15 cellular contexts compared by ENCODE assay signal in the genomic region with DNA sequence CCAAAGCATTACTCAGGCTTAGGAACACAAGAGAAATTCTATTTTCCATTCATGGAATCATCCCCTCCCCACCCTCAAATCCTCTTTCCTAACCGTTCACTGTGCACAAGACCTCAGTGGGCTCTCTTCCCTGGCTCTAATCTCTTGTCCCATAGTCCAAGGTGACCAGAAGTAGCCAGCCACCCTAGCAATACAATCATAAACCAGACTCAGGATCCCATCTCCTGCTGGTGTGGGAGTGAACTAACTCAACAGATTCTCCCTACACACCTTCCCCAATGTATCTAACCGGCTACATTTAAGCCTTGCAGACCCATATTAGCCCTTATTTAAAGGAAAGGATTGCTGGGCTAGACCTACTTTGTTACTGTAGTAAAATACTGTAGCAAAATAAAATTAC. TPM values are rescaled to one million over a fixed set of nuclear protein-coding genes. Genes with fewer than 3 reads are reported as not detected.
A peak's percentile ranks its signal among the peaks of the same experiment; 100 is the strongest.
DNase-seq lines count a peak whose midpoint lies in the region; ATAC-seq, FAIRE-seq and TF ChIP-seq lines count a peak whose summit lies in the region.
"Had no signal": no experiment of that assay in that cellular context is flagged by ENCODE, and none has a peak within 500 bp of the region (broad histone marks: within the 10 kb centered on the region; RNA-seq: fewer than 3 reads in every experiment).

No MANE protein-coding gene starts in this region.

- TF ChIP-seq RAD21 in HepG2 (CRISPR knock-in tag; IDR thresholded peaks at IDR 0.05) (no peak), K562 (CRISPR knock-in tag; conservative IDR thresholded peaks at IDR 0.05 in 1 of 2, IDR thresholded peaks at IDR 0.05 in 1 of 2) (no peak)

- TF ChIP-seq CTCF in HepG2 (CRISPR knock-in tag; IDR thresholded peaks at IDR 0.05) (no peak), right lobe of liver (IDR thresholded peaks at IDR 0.05) (no peak), K562 (IDR thresholded peaks at IDR 0.05 in 2 of 3, conservative IDR thresholded peaks at IDR 0.05 in 1 of 3; ENCODE audit: insufficient read depth in 2 of 3, low read depth in 1 of 3, low read length in 3 of 3) (no peak), osteoblast (IDR thresholded peaks at IDR 0.05; ENCODE audit: extremely low read depth, low read depth, low read length) (no peak), esophagus squamous epithelium (IDR thresholded peaks at IDR 0.05) (no peak)

- no TSS peak for BruUV-seq in HepG2 (replicated peaks; lab: Mats Ljungman, UMichigan)
- BruUV-seq in K562 (replicated peaks; lab: Mats Ljungman, UMichigan): no TSS peak

- no peak overlapping the region for H3K4me3 ChIP-seq in HepG2 (replicated peaks in 1 of 3; ENCODE audit: insufficient read depth in 1 of 3, low read depth in 2 of 3, low read length in 3 of 3)
- no peak overlapping the region for H3K4me3 ChIP-seq in right lobe of liver
- no peak overlapping the region for H3K4me3 ChIP-seq in K562
- H3K4me3 ChIP-seq in osteoblast (ENCODE audit: insufficient read depth, low read length): no peak overlapping the region
- no peak overlapping the region for H3K4me3 ChIP-seq in esophagus squamous epithelium
- H3K4me3 ChIP-seq: GM12878, GM23248 had no signal

- intact Hi-C loops in HepG2 (cut with micrococcal nuclease; ENCODE audit: unreplicated experiment): no loop called here
- intact Hi-C loops in right lobe of liver (cut with DNase I): no loop called here
- intact Hi-C loops in K562 (cut with micrococcal nuclease): no loop called here
- intact Hi-C loops in esophagus squamous epithelium (cut with DNase I): no loop called here

- CTCF ChIA-PET in HepG2 (lab: Yijun Ruan, JAX; ENCODE audit: low intra/inter-chr PET ratio, low total read pairs): interaction anchor here (1.8 kb wide), 1 partner anchor 21 kb away, joined by 5 read pairs; no protein-coding TSS in a partner anchor
- CTCF ChIA-PET in K562 (lab: Yijun Ruan, JAX; ENCODE audit: low intra/inter-chr PET ratio): no interaction called here

- TF ChIP-seq POLR2A in HepG2 (IDR thresholded peaks at IDR 0.05; ENCODE audit: insufficient read depth in 1 of 2, low read depth in 2 of 2, low read length in 2 of 2) (no peak), right lobe of liver (IDR thresholded peaks at IDR 0.05) (no peak), K562 (conservative IDR thresholded peaks at IDR 0.05) (no peak), esophagus squamous epithelium (IDR thresholded peaks at IDR 0.05) (no peak)

- 87% methylated on average over 2 of the region's 2 CpGs for WGBS in HepG2 (ENCODE audit: low lambda C conversion rate)
- whole genome bisulfite sequencing in right lobe of liver (ENCODE audit: insufficient coverage, low coverage, low lambda C conversion rate, missing lambda C conversion rate): 76% methylated on average over 2 of the region's 2 CpGs
- WGBS in K562 (ENCODE audit: insufficient coverage, low coverage, missing lambda C conversion rate): 42% methylated on average over 2 of the region's 2 CpGs
- WGBS in esophagus squamous epithelium, 2 donors: 84 to 88% methylated on average over 2 of the region's 2 CpGs

- H3K9me3 ChIP-seq in HepG2 (ENCODE audit: low read length) (no peaks in the 10 kb centered on the region), right lobe of liver (no peaks in the 10 kb centered on the region), K562 (replicated peaks; ENCODE audit: control insufficient read depth, insufficient read depth, low read depth, low read length) (no peaks in the 10 kb centered on the region), osteoblast (ENCODE audit: low read depth, low read length) (no peaks in the 10 kb centered on the region), esophagus squamous epithelium (no peaks in the 10 kb centered on the region)

- no peaks in the 10 kb centered on the region for H3K79me2 ChIP-seq in HepG2 (ENCODE audit: insufficient read depth, low read length)
- H3K79me2 ChIP-seq in K562 (ENCODE audit: control insufficient read depth, insufficient read depth, low read length): no peaks in the 10 kb centered on the region
- H3K79me2 ChIP-seq in osteoblast (ENCODE audit: insufficient read depth, low read length): no peaks in the 10 kb centered on the region

- no peak overlapping the region for H3K27ac ChIP-seq in HepG2 (ENCODE audit: extremely low read length, insufficient read depth, low read length)
- H3K27ac ChIP-seq in right lobe of liver: no peak overlapping the region
- no peak overlapping the region for H3K27ac ChIP-seq in K562 (ENCODE audit: extremely low read depth, low read depth, low read length)
- no peak overlapping the region for H3K27ac ChIP-seq in osteoblast (ENCODE audit: low read depth, low read length)
- no peak overlapping the region for H3K27ac ChIP-seq in esophagus squamous epithelium
- H3K27ac ChIP-seq: GM23248, HL-60 had no signal

- ATAC-seq in HepG2: peak; percentile 52
- no peak for ATAC-seq in right lobe of liver
- peak; percentile 10 for ATAC-seq in K562
- ATAC-seq: GM12878 had no signal

- H3K4me2 ChIP-seq in HepG2 (ENCODE audit: low read depth, low read length) (no peak overlapping the region), K562 (ENCODE audit: insufficient read depth, low read length) (no peak overlapping the region), osteoblast (ENCODE audit: insufficient read depth, low read length) (no peak overlapping the region)

- DNase-seq in HepG2 (ENCODE audit: low spot score) (no peak), right lobe of liver (no peak), K562 (ENCODE audit: extremely low read depth in 1 of 4, low spot score in 3 of 4) (no peak), osteoblast (ENCODE audit: insufficient read length, low spot score, missing footprints) (peak; percentile 9), globus pallidus (ENCODE audit: low spot score) (no peak), esophagus squamous epithelium (lab: John Stamatoyannopoulos, UW) (no peak), HPDE6-E6E7 (ENCODE audit: extremely low spot score) (no peak)
- DNase-seq: CD4-positive, alpha-beta memory T cell; DMS79; GM23248; H7 had no signal

- H4K20me1 ChIP-seq in HepG2 (ENCODE audit: insufficient read depth, low read length) (no peaks in the 10 kb centered on the region), K562 (replicated peaks; ENCODE audit: control insufficient read depth, insufficient read depth, low read length) (no peaks in the 10 kb centered on the region), osteoblast (ENCODE audit: insufficient read depth, low read length) (no peaks in the 10 kb centered on the region)

- FAIRE-seq in HepG2 (lab: Jason Lieb, UNC) (no peak), K562 (lab: Jason Lieb, UNC) (no peak)
- FAIRE-seq: A204.1, GM12878, GM18507 had no signal

- H3K4me1 ChIP-seq in HepG2 (ENCODE audit: insufficient read depth, low read length) (no peaks in the 10 kb centered on the region), right lobe of liver (no peaks in the 10 kb centered on the region), K562 (replicated peaks in 1 of 2; ENCODE audit: control insufficient read depth in 2 of 2, insufficient read depth in 2 of 2, low read length in 2 of 2) (peaks cover 0 to 10% of the 10 kb centered on the region in 2 experiments; a peak in 4 of 5 replicates), osteoblast (ENCODE audit: insufficient read depth, low read length) (no peaks in the 10 kb centered on the region), esophagus squamous epithelium (no peaks in the 10 kb centered on the region)

- POLR2A ChIA-PET in HepG2 (lab: Yijun Ruan, JAX) (no interaction called here), K562 (lab: Yijun Ruan, JAX) (interaction anchor here (0.8 to 3.5 kb wide), 8 partner anchors 10 to 194 kb away, joined by 3 to 12 read pairs (median 4); a partner anchor contains a TSS)

- no peaks in the 10 kb centered on the region for H3K27me3 ChIP-seq in HepG2 (ENCODE audit: control insufficient read depth in 1 of 2, insufficient read depth in 2 of 2, low read length in 2 of 2)
- no peaks in the 10 kb centered on the region for H3K27me3 ChIP-seq in right lobe of liver
- H3K27me3 ChIP-seq in K562 (ENCODE audit: control insufficient read depth in 2 of 2, insufficient read depth in 2 of 2, low read length in 2 of 2): no peaks in the 10 kb centered on the region
- no peaks in the 10 kb centered on the region for H3K27me3 ChIP-seq in osteoblast (ENCODE audit: insufficient read depth, low read length)
- no peaks in the 10 kb centered on the region for H3K27me3 ChIP-seq in esophagus squamous epithelium

- H3K36me3 ChIP-seq in HepG2 (replicated peaks in 1 of 2; ENCODE audit: control insufficient read depth in 1 of 2, insufficient read depth in 2 of 2, low read length in 2 of 2) (peaks cover 5 to 21% of the 10 kb centered on the region in 2 experiments; a peak in 4 of 5 replicates), right lobe of liver (peaks cover 0 to 3% (median 0%) of the 10 kb centered on the region in 4 donors), K562 (ENCODE audit: control insufficient read depth, insufficient read depth, low read length) (peaks cover 23% of the 10 kb centered on the region; the same call in 1 of the 3 replicates), osteoblast (ENCODE audit: insufficient read depth, low read length) (peaks cover 13% of the 10 kb centered on the region), esophagus squamous epithelium (peaks cover 0 to 23% (median 0%) of the 10 kb centered on the region in 3 donors)

- H2AFZ ChIP-seq in HepG2 (ENCODE audit: low read length): no peak overlapping the region
- no peak overlapping the region for H2AFZ ChIP-seq in K562 (ENCODE audit: low read depth, low read length)
- no peak overlapping the region for H2AFZ ChIP-seq in osteoblast (ENCODE audit: low read length)
- H2AFZ ChIP-seq: GM23248 had no signal

- no peak for TF ChIP-seq EP300 in HepG2 (IDR thresholded peaks at IDR 0.05; ENCODE audit: low read depth in 2 of 2, low read length in 2 of 2)
- no peak for TF ChIP-seq EP300 in HepG2 (CRISPR knock-in tag; IDR thresholded peaks at IDR 0.05; ENCODE audit: borderline replicate concordance)
- no peak for TF ChIP-seq EP300 in K562 (IDR thresholded peaks at IDR 0.05; ENCODE audit: low read length)

- H3K9ac ChIP-seq in HepG2 (ENCODE audit: insufficient read depth, low read depth, low read length) (no peak overlapping the region), K562 (ENCODE audit: insufficient read depth in 1 of 2, low read depth in 2 of 2, low read length in 2 of 2) (no peak overlapping the region)
- H3K9ac ChIP-seq: GM23248 had no signal

- H3K9me1 ChIP-seq in K562 (ENCODE audit: control insufficient read depth, insufficient read depth, low read length): no peaks in the 10 kb centered on the region

- in situ Hi-C loops in HepG2 (cut with HindIII; ENCODE audit: extremely low pct_ligation_motif_present, low pct_unique_long_range_greater_than_20kb) (no loop called here), K562 (cut with MboI) (no loop called here)

RNA-seq across cellular contexts. Expression of a gene that starts 45.5 kb away (rescaled TPM):
- total RNA-seq in HepG2 (2016; rRNA removed; fragmentation: Illumina TruSeq; extraction: Trizol) (91.9 and 103 TPM in 2 replicates), right lobe of liver (10 to 100 TPM in 5 of 6 experiments, 1 to 10 TPM in 1; 9.2 to 15.9 (median 13.9) TPM), K562 (2014; rRNA removed) (67.5 and 73.0 TPM in 2 replicates), K562 (2014; rRNA removed; fragmentation: Illumina TruSeq; extraction: Trizol) (86.9 and 102 TPM in 2 replicates), K562 (2015; rRNA removed; fragmentation: Illumina TruSeq; extraction: Trizol) (57.1 and 57.8 TPM in 2 replicates), K562 (2021) (85.4 and 94.0 TPM in 2 replicates), osteoblast (46.0 and 53.9 TPM in 2 replicates), esophagus squamous epithelium (10 to 100 TPM; 11.9 to 38.1 (median 20.0) TPM)
- 52.7 and 54.6 TPM in 2 replicates for total RNA-seq in HepG2 (2016; cell fraction: cytosol; rRNA removed; fragmentation: Illumina TruSeq; extraction: Trizol; ENCODE audit: low read depth)
- 92.9 and 108 TPM in 2 replicates for total RNA-seq in HepG2 (2016; cell fraction: insoluble cytoplasmic fraction; rRNA removed; fragmentation: Illumina TruSeq; extraction: Trizol)
- 54.8 and 56.7 TPM in 2 replicates for total RNA-seq in HepG2 (2016; cell fraction: membrane; rRNA removed; fragmentation: Illumina TruSeq; extraction: Trizol)
- total RNA-seq in HepG2 (2016; cell fraction: nucleus; rRNA removed; fragmentation: Illumina TruSeq; extraction: Trizol): 147 and 151 TPM in 2 replicates
- polyA plus RNA-seq in HepG2 (2011; rRNA removed) (34.3 and 49.4 TPM in 2 replicates), K562 (2011; rRNA removed) (99.7 and 135 TPM in 2 replicates), K562 (2014; fragmentation: Illumina TruSeq; extraction: Trizol) (46.8 and 49.3 TPM in 2 replicates), K562 (2014; fragmentation: Nextera tagmentation; extraction: Ambion mirVana) (10 to 100 TPM; 19.8 to 24.7 TPM), K562 (2014; rRNA removed) (45.2 and 55.8 TPM in 2 replicates)
- 17.6 and 20.9 TPM in 2 replicates for polyA plus RNA-seq in HepG2 (2011; cell fraction: cytosol; rRNA removed)
- polyA plus RNA-seq in HepG2 (2011; cell fraction: nucleus; rRNA removed): 29.2 and 34.2 TPM in 2 replicates
- 32.8 and 45.3 TPM in 2 replicates for polyA plus RNA-seq in HepG2 (2012)
- polyA plus RNA-seq in HepG2 (2016; cell fraction: cytosol; fragmentation: Illumina TruSeq; extraction: Trizol; ENCODE audit: low read depth): 13.0 and 17.4 TPM in 2 replicates
- 75.8 and 78.0 TPM in 2 replicates for polyA plus RNA-seq in HepG2 (2016; cell fraction: insoluble cytoplasmic fraction; fragmentation: Illumina TruSeq; extraction: Trizol; ENCODE audit: low read depth)
- 27.6 and 27.9 TPM in 2 replicates for polyA plus RNA-seq in HepG2 (2016; cell fraction: membrane; fragmentation: Illumina TruSeq; extraction: Trizol; ENCODE audit: low read depth)
- polyA plus RNA-seq in HepG2 (2016; cell fraction: nucleus; fragmentation: Illumina TruSeq; extraction: Trizol; ENCODE audit: insufficient read depth, low read depth): 66.8 and 68.2 TPM in 2 replicates
- polyA minus RNA-seq in HepG2 (2011; rRNA and poly(A)+ RNA removed; ENCODE audit: low replicate concordance): 14.7 and 21.6 TPM in 2 replicates
- 25.8 and 30.8 TPM in 2 replicates for polyA minus RNA-seq in HepG2 (2011; cell fraction: cytosol; rRNA and poly(A)+ RNA removed)
- 227 and 258 TPM in 2 replicates for polyA minus RNA-seq in HepG2 (2011; cell fraction: nucleus; rRNA and poly(A)+ RNA removed)
- total RNA-seq in K562 (2011; cell fraction: chromatin; rRNA removed; ENCODE audit: low replicate concordance): 95.1 and 247 TPM in 2 replicates
- total RNA-seq in K562 (2011; cell fraction: nucleolus; rRNA removed): 40.4 and 52.4 TPM in 2 replicates
- 85.7 and 116 TPM in 2 replicates for total RNA-seq in K562 (2011; cell fraction: nucleoplasm; rRNA removed)
- 21.9 and 34.3 TPM in 2 replicates for polyA plus RNA-seq in K562 (2011; cell fraction: cytosol; rRNA removed)
- polyA plus RNA-seq in K562 (2011; cell fraction: nucleus; rRNA removed): 60.8 and 87.5 TPM in 2 replicates
- 41.1 and 47.5 TPM in 2 replicates for polyA plus RNA-seq in K562 (2012)
- 160 and 182 TPM in 2 replicates for polyA minus RNA-seq in K562 (2011; rRNA and poly(A)+ RNA removed)
- 50.5 and 52.8 TPM in 2 replicates for polyA minus RNA-seq in K562 (2011; cell fraction: cytosol; rRNA and poly(A)+ RNA removed)
- polyA minus RNA-seq in K562 (2011; cell fraction: nucleus; rRNA and poly(A)+ RNA removed): 79.6 and 164 TPM in 2 replicates

Comparison
In these comparisons a context has a peak if more than half of its experiments do, and no peak if none do; other contexts are left out.
1. ATAC-seq: peak in HepG2 (single experiment) and K562 (single experiment); none in right lobe of liver (0 of 4).